In the genomic region with DNA sequence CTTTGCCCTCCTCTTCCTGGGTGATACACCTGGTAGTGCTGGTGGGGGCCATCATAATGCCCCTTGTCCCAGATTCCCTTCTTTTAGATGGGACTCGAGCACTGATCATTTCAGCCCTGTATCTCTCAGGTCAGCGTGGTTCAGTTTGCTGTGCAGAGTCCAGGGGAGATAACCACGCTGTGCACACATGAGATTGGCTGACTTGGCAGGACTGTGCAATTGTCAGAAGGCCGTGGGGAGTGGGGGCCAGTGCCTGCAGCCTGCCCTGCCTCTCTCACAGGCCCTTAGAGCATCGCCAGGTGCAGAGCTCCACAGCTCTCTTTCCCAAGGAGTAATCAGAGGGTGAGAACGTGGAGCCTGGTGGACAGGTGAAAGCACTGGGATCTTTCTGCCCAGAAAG, we compare ENCODE assay signal across 12 cellular contexts. TPM values are rescaled to one million over a fixed set of nuclear protein-coding genes. Genes with fewer than 3 reads are reported as not detected.
DNase-seq lines count a peak whose midpoint lies in the region; ATAC-seq, FAIRE-seq and TF ChIP-seq lines count a peak whose summit lies in the region.
"Had no signal": no experiment of that assay in that cellular context is flagged by ENCODE, and none has a peak within 500 bp of the region (broad histone marks: within the 10 kb centered on the region; RNA-seq: fewer than 3 reads in every experiment).

No MANE protein-coding gene starts in this region.

- H3K36me3 Mint-ChIP-seq in glutamatergic neuron (ENCODE audit: unreplicated experiment): no peaks in the 10 kb centered on the region

- no peak for TF ChIP-seq CTCF in glutamatergic neuron (IDR thresholded peaks at IDR 0.05; ENCODE audit: partially characterized antibody, unreplicated experiment)
- TF ChIP-seq CTCF in testis (IDR thresholded peaks at IDR 0.05): no peak
- TF ChIP-seq CTCF in D721Med (IDR thresholded peaks at IDR 0.05; ENCODE audit: insufficient read depth, missing control alignments): no peak

- peaks cover 45% of the 10 kb centered on the region for H3K4me1 Mint-ChIP-seq in glutamatergic neuron (ENCODE audit: low read depth, unreplicated experiment)
- H3K4me1 Mint-ChIP-seq: activated B cell treated with CpG ODN at 0.5 μM for 24 hours, immature natural killer cell had no signal

- H3K27me3 Mint-ChIP-seq in glutamatergic neuron (ENCODE audit: unreplicated experiment): peaks cover 8% of the 10 kb centered on the region
- H3K27me3 Mint-ChIP-seq: activated B cell treated with CpG ODN at 0.5 μM for 24 hours had no signal

- peaks cover 3% of the 10 kb centered on the region for H3K9me3 Mint-ChIP-seq in glutamatergic neuron (ENCODE audit: unreplicated experiment)
- H3K9me3 Mint-ChIP-seq: activated B cell treated with CpG ODN at 0.5 μM for 24 hours, immature natural killer cell had no signal

- H3K9me3 ChIP-seq in testis: no peaks in the 10 kb centered on the region
- H3K9me3 ChIP-seq: SK-N-SH had no signal

- DNase-seq in NCI-H1105 treated with DMSO at 0.1 percent for 48 hours (lab: John Stamatoyannopoulos, UW): peak; percentile 68
- DNase-seq in NCI-H510A (lab: John Stamatoyannopoulos, UW): peak; percentile 62
- DNase-seq in glutamatergic neuron: no peak
- DNase-seq in testis: no peak
- DNase-seq in cerebellum (ENCODE audit: low spot score): no peak
- DNase-seq in D721Med (ENCODE audit: insufficient read length, low spot score): no peak
- DNase-seq: activated B cell treated with CpG ODN at 0.5 μM for 24 hours, amniotic stem cell, dermis blood vessel endothelial cell, immature natural killer cell, SK-N-SH had no signal

- H3K4me3 Mint-ChIP-seq in glutamatergic neuron (ENCODE audit: unreplicated experiment): peak overlapping the region; percentile 71
- H3K4me3 Mint-ChIP-seq: activated B cell treated with CpG ODN at 0.5 μM for 24 hours, immature natural killer cell had no signal

- intact Hi-C loops in testis (cut with DNase I; ENCODE audit: low total_unique reads): no loop called here

- H3K4me3 ChIP-seq in testis: no peak overlapping the region

- no peaks in the 10 kb centered on the region for H3K27me3 ChIP-seq in testis

- H3K36me3 ChIP-seq in testis (ENCODE audit: low read depth, missing control alignments): no peaks in the 10 kb centered on the region

- peak overlapping the region; percentile 52 to 79 for H3K27ac ChIP-seq in testis

- no peak for ATAC-seq in GM18861 (IDR thresholded peaks at IDR 0.05; ENCODE audit: unreplicated experiment)

- peak overlapping the region; percentile 92 for H3K27ac Mint-ChIP-seq in glutamatergic neuron (ENCODE audit: unreplicated experiment)
- H3K27ac Mint-ChIP-seq: activated B cell treated with CpG ODN at 0.5 μM for 24 hours, immature natural killer cell had no signal

- H3K4me1 ChIP-seq in testis: peaks cover 58% of the 10 kb centered on the region

- FAIRE-seq in D721Med (lab: Jason Lieb, UNC): no peak

- 39 to 52% methylated on average over 6 of the region's 6 CpGs for WGBS in testis, 2 donors

- no peak for TF ChIP-seq POLR2A in testis (IDR thresholded peaks at IDR 0.05)

RNA-seq across cellular contexts. Expression of a gene that starts 15.2 kb away (rescaled TPM):
- 60.4 TPM for total RNA-seq in glutamatergic neuron (ENCODE audit: unreplicated experiment)
- 100 to 1,000 TPM; 145 to 173 TPM for total RNA-seq in testis
- polyA plus RNA-seq in testis (ENCODE audit: insufficient read depth, low read depth, low replicate concordance): 161 TPM
- total RNA-seq in cerebellum: 15.3 TPM

RNA-seq across cellular contexts. Expression of a gene that starts 47.5 kb away (rescaled TPM):
- total RNA-seq in glutamatergic neuron (ENCODE audit: unreplicated experiment): 364 TPM
- total RNA-seq in testis: 100 to 1,000 TPM; 134 to 159 TPM
- 249 TPM for polyA plus RNA-seq in testis (ENCODE audit: insufficient read depth, low read depth, low replicate concordance)
- 242 TPM for total RNA-seq in cerebellum

RNA-seq across cellular contexts. Expression of a gene that starts 57.1 kb away (rescaled TPM):
- total RNA-seq in glutamatergic neuron (ENCODE audit: unreplicated experiment) (1.1 TPM), testis (10 to 100 TPM; 46.9 to 51.7 TPM), cerebellum (15.1 TPM)
- 13.6 TPM for polyA plus RNA-seq in testis (ENCODE audit: insufficient read depth, low read depth, low replicate concordance)

Comparison
In these comparisons a context has a peak if more than half of its experiments do, and no peak if none do; other contexts are left out.
1. DNase-seq: peak in NCI-H1105 treated with DMSO at 0.1 percent for 48 hours (single experiment) and NCI-H510A (single experiment); none in glutamatergic neuron (single experiment), testis (single experiment), cerebellum (single experiment) and D721Med (single experiment).